16 cellular contexts compared by ENCODE assay signal in the genomic region with DNA sequence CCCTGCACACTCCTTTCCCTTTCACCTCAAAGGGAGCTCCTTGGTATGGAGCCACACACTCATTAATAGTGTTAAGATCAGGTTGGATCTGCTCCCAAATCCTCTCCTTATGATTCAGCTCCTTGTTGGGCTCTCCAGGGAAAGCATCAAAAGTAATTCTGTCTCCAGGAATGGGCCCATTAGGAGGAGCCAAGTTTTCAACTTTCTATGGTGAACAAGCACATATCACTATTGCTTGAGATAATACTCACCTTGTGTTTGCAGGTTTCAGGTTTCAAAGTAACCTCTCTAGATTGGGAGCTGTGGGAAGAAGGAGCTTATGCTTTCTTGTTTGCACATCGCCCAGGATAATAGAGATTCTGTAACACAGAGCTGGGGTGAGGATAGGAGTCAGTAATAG.
DNase-seq lines count a peak whose midpoint lies in the region; ATAC-seq and TF ChIP-seq lines count a peak whose summit lies in the region.
"Had no signal": no experiment of that assay in that cellular context is flagged by ENCODE, and none has a peak within 500 bp of the region (broad histone marks: within the 10 kb centered on the region; RNA-seq: fewer than 3 reads in every experiment).

No MANE protein-coding gene starts in this region.

- H3K4ac ChIP-seq in mesendoderm (ENCODE audit: low read depth, low read length), result no peak overlapping the region

- no peak overlapping the region for H3K4me2 ChIP-seq in mesendoderm (ENCODE audit: low read length)

- ATAC-seq in body of pancreas (peak; percentile 65), GM18870 (IDR thresholded peaks at IDR 0.05; ENCODE audit: unreplicated experiment) (no peak)

- no peaks in the 10 kb centered on the region for H3K9me3 ChIP-seq in body of pancreas
- H3K9me3 ChIP-seq: left ventricle myocardium inferior had no signal

- peak; percentile 55 for DNase-seq in DMS53 treated with DMSO at 0.1 percent for 48 hours (lab: John Stamatoyannopoulos, UW; ENCODE audit: unreplicated experiment)
- peak; percentile 51 for DNase-seq in LHCN-M2 (ENCODE audit: low read depth)
- DNase-seq in body of pancreas, result peak in 1 of 4 donors; percentile 10
- DNase-seq in mesendoderm, result peak; percentile 30
- no peak for DNase-seq in head of caudate nucleus
- no peak for DNase-seq in GF-D8 (lab: John Stamatoyannopoulos, UW)
- DNase-seq in anterior cingulate cortex (lab: John Stamatoyannopoulos, UW), result no peak
- DNase-seq: activated CD4-positive, alpha-beta T cell treated with anti-CD3 and anti-CD28 coated beads for 4 hours; brain microvascular endothelial cell; CD8-positive, alpha-beta memory T cell; left ventricle myocardium inferior; MM.1S; NCI-H1436 treated with DMSO at 0.1 percent for 48 hours; NCI-H2227 treated with DMSO at 0.1 percent for 48 hours had no signal

- H2BK5ac ChIP-seq in mesendoderm (ENCODE audit: low read length), result no peak overlapping the region

- H4K5ac ChIP-seq in mesendoderm (ENCODE audit: low read length), result no peak overlapping the region

- 18 to 29% methylated on average over 1 of the region's 1 CpG for WGBS in body of pancreas, 2 donors
- WGBS in mesendoderm (ENCODE audit: extremely low coverage, insufficient coverage, low lambda C conversion rate), result no CpG with 5 or more reads among the region's 1 CpG

- no peaks in the 10 kb centered on the region for H3K36me3 ChIP-seq in body of pancreas (replicated peaks in 1 of 2; ENCODE audit: insufficient read depth in 1 of 2, low read depth in 2 of 2)
- H3K36me3 ChIP-seq in mesendoderm (ENCODE audit: control insufficient read depth, insufficient read depth, low read length), result no peaks in the 10 kb centered on the region
- H3K36me3 ChIP-seq: brain microvascular endothelial cell, left ventricle myocardium inferior had no signal

- no peak for TF ChIP-seq POLR2A in body of pancreas (IDR thresholded peaks at IDR 0.05)

- H2BK15ac ChIP-seq in mesendoderm (replicated peaks; ENCODE audit: low read depth), result no peak overlapping the region

- H4K8ac ChIP-seq in mesendoderm (ENCODE audit: low read depth, low read length), result no peak overlapping the region

- no peak overlapping the region for H2BK120ac ChIP-seq in mesendoderm (ENCODE audit: low read depth, low read length)

- H3K27ac ChIP-seq in body of pancreas, result no peak overlapping the region
- no peak overlapping the region for H3K27ac ChIP-seq in mesendoderm (ENCODE audit: low read depth, low read length)
- H3K27ac ChIP-seq: brain microvascular endothelial cell, coronary artery, left ventricle myocardium inferior had no signal

- peaks cover 16% of the 10 kb centered on the region for H3K4me1 ChIP-seq in body of pancreas
- H3K4me1 ChIP-seq in mesendoderm (ENCODE audit: control insufficient read depth, low read depth, low read length), result no peaks in the 10 kb centered on the region
- H3K4me1 ChIP-seq: left ventricle myocardium inferior had no signal

- no peaks in the 10 kb centered on the region for H3K79me1 ChIP-seq in mesendoderm (ENCODE audit: low read length)

- H3K79me2 ChIP-seq in mesendoderm (ENCODE audit: control insufficient read depth, insufficient read depth, low read length), result no peaks in the 10 kb centered on the region

- H3K27me3 ChIP-seq in body of pancreas (peaks cover 0 to 3% of the 10 kb centered on the region in 2 donors), mesendoderm (ENCODE audit: insufficient read depth, low read length, poor library complexity) (no peaks in the 10 kb centered on the region)
- H3K27me3 ChIP-seq: brain microvascular endothelial cell had no signal

- H3K18ac ChIP-seq in mesendoderm (ENCODE audit: low read length), result no peak overlapping the region

- no peak overlapping the region for H3K56ac ChIP-seq in mesendoderm (ENCODE audit: low read length)

- no peak overlapping the region for H3K23ac ChIP-seq in mesendoderm (ENCODE audit: low read length)

- no peak overlapping the region for H2AK5ac ChIP-seq in mesendoderm (ENCODE audit: low read length)

- no peak for TF ChIP-seq CTCF in body of pancreas (IDR thresholded peaks at IDR 0.05)

- H3K9ac ChIP-seq in mesendoderm (ENCODE audit: low read length), result no peak overlapping the region

- H3K4me3 ChIP-seq in body of pancreas (no peak overlapping the region), mesendoderm (ENCODE audit: low read length) (no peak overlapping the region)
- H3K4me3 ChIP-seq: coronary artery, left ventricle myocardium inferior had no signal

- intact Hi-C loops in body of pancreas (cut with DNase I), result no loop called here
- intact Hi-C loops in head of caudate nucleus (cut with DNase I), result no loop called here

Comparison
In these comparisons a context has a peak if more than half of its experiments do, and no peak if none do; other contexts are left out.
1. DNase-seq: peak in DMS53 treated with DMSO at 0.1 percent for 48 hours (single experiment), LHCN-M2 (single experiment) and mesendoderm (single experiment); none in head of caudate nucleus (0 of 42), GF-D8 (single experiment) and anterior cingulate cortex (0 of 58).